20 cellular contexts compared by ENCODE assay signal in genomic region chr1:41255978-41256377, GRCh38.
"Had no signal": no experiment of that assay in that cellular context is flagged by ENCODE, and none has a peak within 500 bp of the region (broad histone marks: within the 10 kb centered on the region; RNA-seq: fewer than 3 reads in every experiment).

No MANE protein-coding gene starts in this region.

- H3K4me3 Mint-ChIP-seq: activated B cell treated with CpG ODN at 0.5 μM for 24 hours; activated CD4-positive, alpha-beta memory T cell treated with anti-CD3 and anti-CD28 coated beads for 36 hours; activated naive CD8-positive, alpha-beta T cell; activated T-helper 1 cell treated with anti-CD3 and anti-CD28 coated beads, Interleukin-12 subunit alpha, Interleukin-12 subunit beta, Interleukin-2, Interleukin-4 antibody, amounts not matched to agents 30 ng/mL and 10 ng/mL and 1 ng/mL, durations not matched to agents 14 hours and 24 hours and 36 hours; effector memory CD8-positive, alpha-beta T cell; nephron; stimulated activated naive CD8-positive, alpha-beta T cell treated with anti-CD3 and anti-CD28 coated beads, Interleukin-15, Interleukin-2, amounts not matched to agents 100 ng/mL and 50 ng/mL, for 24 hours; T-cell had no signal

- H3K4me1 ChIP-seq: left ventricle myocardium inferior, transverse colon, uterus had no signal

- H3K27ac Mint-ChIP-seq: activated B cell treated with CpG ODN at 0.5 μM for 24 hours; activated CD4-positive, alpha-beta memory T cell treated with anti-CD3 and anti-CD28 coated beads for 36 hours; activated naive CD8-positive, alpha-beta T cell; activated T-helper 1 cell treated with anti-CD3 and anti-CD28 coated beads, Interleukin-12 subunit alpha, Interleukin-12 subunit beta, Interleukin-2, Interleukin-4 antibody, amounts not matched to agents 30 ng/mL and 10 ng/mL and 1 ng/mL, durations not matched to agents 14 hours and 24 hours and 36 hours; effector memory CD8-positive, alpha-beta T cell; nephron; stimulated activated naive CD8-positive, alpha-beta T cell treated with anti-CD3 and anti-CD28 coated beads, Interleukin-15, Interleukin-2, amounts not matched to agents 100 ng/mL and 50 ng/mL, for 24 hours; T-cell had no signal

- H3K4me3 ChIP-seq: left ventricle myocardium inferior, transverse colon, uterus had no signal

- H3K36me3 Mint-ChIP-seq: activated CD4-positive, alpha-beta memory T cell treated with anti-CD3 and anti-CD28 coated beads for 36 hours; T-cell had no signal

- DNase-seq: activated B cell treated with CpG ODN at 0.5 μM for 24 hours; activated CD4-positive, alpha-beta memory T cell treated with anti-CD3 and anti-CD28 coated beads for 36 hours; activated CD4-positive, alpha-beta T cell treated with anti-CD3 and anti-CD28 coated beads for 4 hours; activated T-cell treated with anti-CD3 and anti-CD28 coated beads for 4 hours; effector memory CD8-positive, alpha-beta T cell; foreskin melanocyte; head of caudate nucleus; kidney; left ventricle myocardium inferior; mammary epithelial cell; midbrain; retina; T-cell; T-helper 9 cell; transverse colon; uterus had no signal

- H3K27ac ChIP-seq: left ventricle myocardium inferior, transverse colon, uterus had no signal

- H3K9me3 ChIP-seq: uterus had no signal

- H3K9me3 Mint-ChIP-seq: effector memory CD8-positive, alpha-beta T cell; T-cell had no signal

- ATAC-seq: effector memory CD8-positive, alpha-beta T cell; T-cell had no signal

- H3K27me3 ChIP-seq: uterus had no signal

- H3K4me1 Mint-ChIP-seq: nephron, T-cell had no signal

- H3K36me3 ChIP-seq: left ventricle myocardium inferior, transverse colon, uterus had no signal
